ENCODE assay signal across 37 cellular contexts in genomic region chr3:178343433-178344038, GRCh38.
DNase-seq lines count a peak whose midpoint lies in the region; ATAC-seq, FAIRE-seq and TF ChIP-seq lines count a peak whose summit lies in the region.
"Had no signal": no experiment of that assay in that cellular context is flagged by ENCODE, and none has a peak within 500 bp of the region (broad histone marks: within the 10 kb centered on the region; RNA-seq: fewer than 3 reads in every experiment).

No MANE protein-coding gene starts in this region.

- H3K36me3 Mint-ChIP-seq in Caco-2 (ENCODE audit: insufficient read depth, unreplicated experiment) (no peaks in the 10 kb centered on the region), glutamatergic neuron (ENCODE audit: unreplicated experiment) (no peaks in the 10 kb centered on the region), osteocyte (ENCODE audit: unreplicated experiment) (no peaks in the 10 kb centered on the region)
- H3K36me3 Mint-ChIP-seq: activated naive CD8-positive, alpha-beta T cell treated with anti-CD3 and anti-CD28 coated beads, Interleukin-2, amount 10 ng/mL, durations not matched to agents 7 days and 5 days; CD8-positive, alpha-beta memory T cell; immature natural killer cell; natural killer cell; stimulated activated naive B cell treated with anti-CD40 and anti-IgM and Interleukin-4, amounts not matched to agents 10 μg/mL and 1 μg/mL and 100 μg/mL, for 72 hours had no signal

- no peak for ATAC-seq in HG02840 (IDR thresholded peaks at IDR 0.05; ENCODE audit: low FRiP score, unreplicated experiment)
- ATAC-seq: activated CD8-positive, alpha-beta T cell treated with anti-CD3 and anti-CD28 coated beads, Interleukin-2, amount 10 ng/mL, durations not matched to agents 7 days and 5 days; effector memory CD8-positive, alpha-beta T cell; gastrocnemius medialis; left lung; natural killer cell; SK-N-SH treated with all-trans-retinoic acid at 6 μM for 48 hours; stimulated activated naive B cell treated with anti-CD40 and anti-IgM and Interleukin-4, amounts not matched to agents 10 μg/mL and 1 μg/mL and 100 μg/mL, for 72 hours; T-helper 17 cell had no signal

- no peaks in the 10 kb centered on the region for H3K9me3 Mint-ChIP-seq in Caco-2 (ENCODE audit: unreplicated experiment)
- no peaks in the 10 kb centered on the region for H3K9me3 Mint-ChIP-seq in glutamatergic neuron (ENCODE audit: unreplicated experiment)
- no peaks in the 10 kb centered on the region for H3K9me3 Mint-ChIP-seq in osteocyte (ENCODE audit: unreplicated experiment)
- H3K9me3 Mint-ChIP-seq: activated naive CD8-positive, alpha-beta T cell treated with anti-CD3 and anti-CD28 coated beads, Interleukin-2, amount 10 ng/mL, durations not matched to agents 7 days and 5 days; activated T-helper 2 cell treated with anti-CD3 and anti-CD28 coated beads, Interferon-gamma antibody, Interleukin-2, Interleukin-4, amounts not matched to agents 10 μg/mL and 5 μg/mL and 100 μg/mL, durations not matched to agents 14 hours and 24 hours and 36 hours; effector memory CD8-positive, alpha-beta T cell; immature natural killer cell; natural killer cell; stimulated activated naive B cell treated with anti-CD40 and anti-IgM and Interleukin-4, amounts not matched to agents 10 μg/mL and 1 μg/mL and 100 μg/mL, for 72 hours had no signal

- peak overlapping the region in 2 of 4 donors; percentile 22 to 28 for H3K27ac ChIP-seq in Peyer's patch
- H3K27ac ChIP-seq in small intestine (ENCODE audit: low read depth in 1 of 2, low read length in 1 of 2): no peak overlapping the region
- H3K27ac ChIP-seq: esophagus muscularis mucosa, gastrocnemius medialis, left lung, ovary, right atrium auricular region, suprapubic skin, vagina had no signal

- 20 to 69% (median 39%) methylated on average over 5 of the region's 5 CpGs for WGBS in small intestine, 3 donors

- no peak for TF ChIP-seq CTCF in Caco-2 (IDR thresholded peaks at IDR 0.05; ENCODE audit: insufficient read depth in 1 of 2, low read depth in 1 of 2, low read length in 1 of 2, severe bottlenecking in 1 of 2, unreplicated experiment in 1 of 2)
- no peak for TF ChIP-seq CTCF in Peyer's patch (IDR thresholded peaks at IDR 0.05)
- TF ChIP-seq CTCF in glutamatergic neuron (IDR thresholded peaks at IDR 0.05; ENCODE audit: partially characterized antibody, unreplicated experiment): no peak
- TF ChIP-seq CTCF in osteocyte (IDR thresholded peaks at IDR 0.05): no peak

- H3K4me3 ChIP-seq in Caco-2 (ENCODE audit: low read depth, low read length): no peak overlapping the region
- H3K4me3 ChIP-seq in Peyer's patch: no peak overlapping the region
- H3K4me3 ChIP-seq in small intestine (ENCODE audit: low read depth in 1 of 2, low read length in 2 of 2): no peak overlapping the region
- H3K4me3 ChIP-seq: esophagus muscularis mucosa, gastrocnemius medialis, left lung, ovary, right atrium auricular region, suprapubic skin, vagina had no signal

- H3K4me1 ChIP-seq in Caco-2: peaks cover 29% of the 10 kb centered on the region
- peaks cover 0 to 10% (median 0%) of the 10 kb centered on the region in 4 donors for H3K4me1 ChIP-seq in Peyer's patch
- H3K4me1 ChIP-seq in small intestine (ENCODE audit: control insufficient read depth in 2 of 2, insufficient read depth in 1 of 2, low read depth in 1 of 2, low read length in 1 of 2): peaks cover 2 to 3% of the 10 kb centered on the region in 2 donors
- H3K4me1 ChIP-seq: gastrocnemius medialis, left lung had no signal

- CTCF ChIA-PET in Caco-2 (lab: Charles Lee): no interaction called here

- H3K9me3 ChIP-seq in Caco-2 (no peaks in the 10 kb centered on the region), Peyer's patch (no peaks in the 10 kb centered on the region), small intestine (ENCODE audit: control insufficient read depth, low read depth) (no peaks in the 10 kb centered on the region)
- H3K9me3 ChIP-seq: esophagus muscularis mucosa, gastrocnemius medialis, left lung, ovary, right atrium auricular region, suprapubic skin, vagina had no signal

- no TSS peak for BruUV-seq in Caco-2 (replicated peaks; lab: Mats Ljungman, UMichigan)

- intact Hi-C loops in Caco-2 (cut with micrococcal nuclease; ENCODE audit: unreplicated experiment): no loop called here

- no peak for FAIRE-seq in small intestine (lab: Jason Lieb, UNC)
- FAIRE-seq: astrocyte had no signal

- no peaks in the 10 kb centered on the region for H3K36me3 ChIP-seq in Caco-2 (ENCODE audit: control insufficient read depth, insufficient read depth, low read length)
- no peaks in the 10 kb centered on the region for H3K36me3 ChIP-seq in Peyer's patch
- H3K36me3 ChIP-seq in small intestine (ENCODE audit: control insufficient read depth in 2 of 2, insufficient read depth in 2 of 2, low read length in 2 of 2): no peaks in the 10 kb centered on the region
- H3K36me3 ChIP-seq: esophagus muscularis mucosa, gastrocnemius medialis, left lung, ovary, right atrium auricular region, suprapubic skin, vagina had no signal

- DNase-seq in Caco-2: no peak
- DNase-seq in Peyer's patch: peak in 2 of 3 donors; percentile 80 to 83
- peak; percentile 74 for DNase-seq in mucosa of gallbladder (ENCODE audit: low spot score)
- DNase-seq in small intestine: peak; percentile 82
- no peak for DNase-seq in NCI-H1694 treated with DMSO at 0.1 percent for 48 hours (lab: John Stamatoyannopoulos, UW)
- no peak for DNase-seq in glutamatergic neuron
- no peak for DNase-seq in osteocyte (ENCODE audit: extremely low spot score, unreplicated experiment)
- DNase-seq: activated CD4-positive, alpha-beta T cell treated with anti-CD3 and anti-CD28 coated beads for 1 hour; activated CD8-positive, alpha-beta T cell treated with anti-CD3 and anti-CD28 coated beads, Interleukin-2, amount 10 ng/mL, durations not matched to agents 7 days and 5 days; activated naive CD8-positive, alpha-beta T cell treated with anti-CD3 and anti-CD28 coated beads, Interleukin-2, amount 10 ng/mL, durations not matched to agents 7 days and 5 days; CD8-positive, alpha-beta memory T cell; cortex of kidney; DMS153; effector memory CD8-positive, alpha-beta T cell; gastrocnemius medialis; GOT3; hypothalamus; immature natural killer cell; KG1; left lung; MM.1S; natural killer cell; NCI-H1436 treated with DMSO at 0.1 percent for 48 hours; NCI-H2107; NCI-H524; stimulated activated CD4-positive, alpha-beta T cell treated with anti-CD3 and anti-CD28 coated beads, Interleukin-4, amount 100 ng/mL, for 24 hours; stimulated activated naive B cell treated with anti-CD40 and anti-IgM and Interleukin-4, amounts not matched to agents 10 μg/mL and 1 μg/mL and 100 μg/mL, for 72 hours; T-helper 17 cell had no signal

- H3K4me3 Mint-ChIP-seq in Caco-2 (ENCODE audit: unreplicated experiment) (no peak overlapping the region), glutamatergic neuron (ENCODE audit: unreplicated experiment) (no peak overlapping the region), osteocyte (ENCODE audit: unreplicated experiment) (no peak overlapping the region)
- H3K4me3 Mint-ChIP-seq: activated CD8-positive, alpha-beta T cell treated with anti-CD3 and anti-CD28 coated beads, Interleukin-2, amount 10 ng/mL, durations not matched to agents 7 days and 5 days; activated naive CD8-positive, alpha-beta T cell treated with anti-CD3 and anti-CD28 coated beads, Interleukin-2, amount 10 ng/mL, durations not matched to agents 7 days and 5 days; CD8-positive, alpha-beta memory T cell; effector memory CD8-positive, alpha-beta T cell; immature natural killer cell; natural killer cell; stimulated activated naive B cell treated with anti-CD40 and anti-IgM and Interleukin-4, amounts not matched to agents 10 μg/mL and 1 μg/mL and 100 μg/mL, for 72 hours; T-helper 17 cell had no signal

- POLR2A ChIA-PET in Caco-2 (lab: Charles Lee): no interaction called here

- H3K27me3 Mint-ChIP-seq in Caco-2 (ENCODE audit: insufficient read depth, unreplicated experiment) (no peaks in the 10 kb centered on the region), glutamatergic neuron (ENCODE audit: unreplicated experiment) (no peaks in the 10 kb centered on the region), osteocyte (ENCODE audit: unreplicated experiment) (no peaks in the 10 kb centered on the region)
- H3K27me3 Mint-ChIP-seq: activated naive CD8-positive, alpha-beta T cell treated with anti-CD3 and anti-CD28 coated beads, Interleukin-2, amount 10 ng/mL, durations not matched to agents 7 days and 5 days had no signal

- H3K4me1 Mint-ChIP-seq in Caco-2 (ENCODE audit: low read depth, unreplicated experiment) (peaks cover 23% of the 10 kb centered on the region), glutamatergic neuron (ENCODE audit: low read depth, unreplicated experiment) (no peaks in the 10 kb centered on the region), osteocyte (ENCODE audit: unreplicated experiment) (peaks cover 34% of the 10 kb centered on the region)
- H3K4me1 Mint-ChIP-seq: activated naive CD8-positive, alpha-beta T cell treated with anti-CD3 and anti-CD28 coated beads, Interleukin-2, amount 10 ng/mL, durations not matched to agents 7 days and 5 days; stimulated activated naive B cell treated with anti-CD40 and anti-IgM and Interleukin-4, amounts not matched to agents 10 μg/mL and 1 μg/mL and 100 μg/mL, for 72 hours; T-helper 17 cell had no signal

- H3K27ac Mint-ChIP-seq in Caco-2 (ENCODE audit: unreplicated experiment) (peak overlapping the region; percentile 59), glutamatergic neuron (ENCODE audit: unreplicated experiment) (no peak overlapping the region), osteocyte (ENCODE audit: unreplicated experiment) (no peak overlapping the region)
- H3K27ac Mint-ChIP-seq: activated CD8-positive, alpha-beta T cell treated with anti-CD3 and anti-CD28 coated beads, Interleukin-2, amount 10 ng/mL, durations not matched to agents 7 days and 5 days; activated naive CD8-positive, alpha-beta T cell treated with anti-CD3 and anti-CD28 coated beads, Interleukin-2, amount 10 ng/mL, durations not matched to agents 7 days and 5 days; activated T-helper 2 cell treated with anti-CD3 and anti-CD28 coated beads, Interferon-gamma antibody, Interleukin-2, Interleukin-4, amounts not matched to agents 10 μg/mL and 5 μg/mL and 100 μg/mL, durations not matched to agents 14 hours and 24 hours and 36 hours; effector memory CD8-positive, alpha-beta T cell; immature natural killer cell; natural killer cell; stimulated activated naive B cell treated with anti-CD40 and anti-IgM and Interleukin-4, amounts not matched to agents 10 μg/mL and 1 μg/mL and 100 μg/mL, for 72 hours; T-helper 17 cell had no signal

- TF ChIP-seq POLR2A in Peyer's patch (IDR thresholded peaks at IDR 0.05): no peak

- H3K27me3 ChIP-seq in Caco-2 (replicated peaks; ENCODE audit: control insufficient read depth, insufficient read depth, low read length) (no peaks in the 10 kb centered on the region), Peyer's patch (no peaks in the 10 kb centered on the region), small intestine (ENCODE audit: control insufficient read depth in 2 of 2, insufficient read depth in 2 of 2, low read length in 2 of 2) (no peaks in the 10 kb centered on the region)
- H3K27me3 ChIP-seq: esophagus muscularis mucosa, gastrocnemius medialis, left lung, ovary, right atrium auricular region, suprapubic skin, vagina had no signal

Comparison
In these comparisons a context has a peak if more than half of its experiments do, and no peak if none do; other contexts are left out.
1. DNase-seq: peak in Peyer's patch (2 of 3), mucosa of gallbladder (single experiment) and small intestine (single experiment); none in Caco-2 (0 of 2), NCI-H1694 treated with DMSO at 0.1 percent for 48 hours (single experiment), glutamatergic neuron (single experiment) and osteocyte (single experiment).